Comparison of ENCODE assay signal across 1 cellular context in genomic region chr12:110937104-110937641, GRCh38.
TF ChIP-seq lines count a peak whose summit lies in the region.

No MANE protein-coding gene starts in this region.

TF ChIP-seq in SK-N-SH treated with all-trans-retinoic acid at 6 μM for 48 hours, 23 proteins besides CTCF, POLR2A, EP300 and RAD21 (continued from another document):
- no peak for TF ChIP-seq PATZ1 (CRISPR knock-in tag; IDR thresholded peaks at IDR 0.05; ENCODE audit: borderline replicate concordance)
- no peak for TF ChIP-seq OSR1 (CRISPR knock-in tag; IDR thresholded peaks at IDR 0.05)
- no peak for TF ChIP-seq ESRRG (CRISPR knock-in tag; IDR thresholded peaks at IDR 0.05)
